In the genomic region with DNA sequence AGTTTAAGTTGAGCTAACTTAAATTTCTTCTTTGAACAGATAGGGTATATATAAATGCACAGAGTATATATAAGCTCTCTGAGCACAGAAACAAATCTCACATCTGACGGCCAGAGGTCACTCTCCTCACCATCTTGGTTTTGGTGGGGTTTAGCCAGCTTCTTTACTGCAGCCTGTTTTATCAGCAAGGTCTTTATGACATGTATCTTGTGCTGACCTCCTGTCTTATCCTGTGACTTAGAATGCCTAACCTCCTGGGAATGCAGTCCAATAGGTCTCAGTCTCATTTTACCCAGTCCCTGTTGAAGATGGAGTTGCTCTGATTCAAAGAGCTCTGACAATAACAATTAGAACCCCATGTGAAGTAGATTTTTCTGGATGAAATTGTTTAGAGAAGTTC, we compare ENCODE assay signal across 13 cellular contexts. TPM values are rescaled to one million over a fixed set of nuclear protein-coding genes. Genes with fewer than 3 reads are reported as not detected.
A peak's percentile ranks its signal among the peaks of the same experiment; 100 is the strongest.
DNase-seq lines count a peak whose midpoint lies in the region; ATAC-seq and TF ChIP-seq lines count a peak whose summit lies in the region.
"Had no signal": no experiment of that assay in that cellular context is flagged by ENCODE, and none has a peak within 500 bp of the region (broad histone marks: within the 10 kb centered on the region; RNA-seq: fewer than 3 reads in every experiment).

No MANE protein-coding gene starts in this region.

- ATAC-seq in activated T-helper 17 cell treated with anti-CD3 and anti-CD28 coated beads, Interleukin-2, amount 50 U/mL, for 72 hours (replicated peaks), result no peak
- no peak for ATAC-seq in natural killer cell treated with Interleukin-12 subunit alpha and Interleukin-12 subunit beta and Interleukin-15 and Interleukin-18, amount 100 ng/mL, for 72 hours

- H3K27me3 Mint-ChIP-seq in CD14-positive monocyte (ENCODE audit: low read depth in 3 of 3) (peaks cover 0 to 10% (median 7%) of the 10 kb centered on the region in 3 donors), IgD-negative memory B cell (no peaks in the 10 kb centered on the region)
- no peaks in the 10 kb centered on the region for H3K27me3 Mint-ChIP-seq in activated T-helper 17 cell treated with anti-CD3 and anti-CD28 coated beads, Interleukin-2, amount 50 U/mL, for 72 hours
- H3K27me3 Mint-ChIP-seq in natural killer cell treated with Interleukin-12 subunit alpha and Interleukin-12 subunit beta and Interleukin-15 and Interleukin-18, amount 100 ng/mL, for 72 hours, result no peaks in the 10 kb centered on the region
- H3K27me3 Mint-ChIP-seq: naive B cell had no signal

- H3K9me3 Mint-ChIP-seq in CD14-positive monocyte (no peaks in the 10 kb centered on the region), IgD-negative memory B cell (no peaks in the 10 kb centered on the region)
- H3K9me3 Mint-ChIP-seq in activated T-helper 17 cell treated with anti-CD3 and anti-CD28 coated beads, Interleukin-2, amount 50 U/mL, for 72 hours, result no peaks in the 10 kb centered on the region
- no peaks in the 10 kb centered on the region for H3K9me3 Mint-ChIP-seq in natural killer cell treated with Interleukin-12 subunit alpha and Interleukin-12 subunit beta and Interleukin-15 and Interleukin-18, amount 100 ng/mL, for 72 hours
- H3K9me3 Mint-ChIP-seq: naive B cell had no signal

- TF ChIP-seq CTCF in CD14-positive monocyte (IDR thresholded peaks at IDR 0.05), result no peak

- peaks cover 35% of the 10 kb centered on the region for H3K4me1 Mint-ChIP-seq in CD14-positive monocyte
- peaks cover 22 to 28% (median 28%) of the 10 kb centered on the region in 3 donors for H3K4me1 Mint-ChIP-seq in IgD-negative memory B cell
- H3K4me1 Mint-ChIP-seq in activated T-helper 17 cell treated with anti-CD3 and anti-CD28 coated beads, Interleukin-2, amount 50 U/mL, for 72 hours, result peaks cover 41% of the 10 kb centered on the region
- peaks cover 56 to 59% of the 10 kb centered on the region in 2 donors for H3K4me1 Mint-ChIP-seq in natural killer cell treated with Interleukin-12 subunit alpha and Interleukin-12 subunit beta and Interleukin-15 and Interleukin-18, amount 100 ng/mL, for 72 hours (ENCODE audit: low read depth in 2 of 2)

- H3K36me3 Mint-ChIP-seq in CD14-positive monocyte (peaks cover 43 to 50% of the 10 kb centered on the region in 2 donors), IgD-negative memory B cell (peaks cover 1% of the 10 kb centered on the region)
- H3K36me3 Mint-ChIP-seq in activated T-helper 17 cell treated with anti-CD3 and anti-CD28 coated beads, Interleukin-2, amount 50 U/mL, for 72 hours (ENCODE audit: low read depth), result peaks cover 66% of the 10 kb centered on the region
- H3K36me3 Mint-ChIP-seq in natural killer cell treated with Interleukin-12 subunit alpha and Interleukin-12 subunit beta and Interleukin-15 and Interleukin-18, amount 100 ng/mL, for 72 hours, result peaks cover 34% of the 10 kb centered on the region

- in situ Hi-C loops in ACHN (cut with HindIII; ENCODE audit: low pct_ligation_motif_present, low pct_unique_long_range_greater_than_20kb, low sequenced_read_pairs), result no loop called here

- H3K4me3 Mint-ChIP-seq in CD14-positive monocyte, result no peak overlapping the region
- H3K4me3 Mint-ChIP-seq in IgD-negative memory B cell, result peak overlapping the region; percentile 13 to 80 (median 62)
- peak overlapping the region; percentile 94 for H3K4me3 Mint-ChIP-seq in activated T-helper 17 cell treated with anti-CD3 and anti-CD28 coated beads, Interleukin-2, amount 50 U/mL, for 72 hours
- peak overlapping the region; percentile 40 for H3K4me3 Mint-ChIP-seq in natural killer cell treated with Interleukin-12 subunit alpha and Interleukin-12 subunit beta and Interleukin-15 and Interleukin-18, amount 100 ng/mL, for 72 hours

- DNase-seq in CD14-positive monocyte (ENCODE audit: low spot score) (no peak), DMS53 treated with DMSO at 0.1 percent for 48 hours (lab: John Stamatoyannopoulos, UW; ENCODE audit: unreplicated experiment) (no peak), anterior cingulate cortex (lab: John Stamatoyannopoulos, UW) (no peak), medulla oblongata (ENCODE audit: extremely low spot score) (no peak), ACHN (no peak)
- no peak for DNase-seq in natural killer cell treated with Interleukin-12 subunit alpha and Interleukin-12 subunit beta and Interleukin-15 and Interleukin-18, amount 100 ng/mL, for 72 hours (ENCODE audit: low spot score)
- DNase-seq: activated CD4-positive, CD25-positive, alpha-beta regulatory T cell; effector memory CD4-positive, alpha-beta T cell; stomach had no signal

- intact Hi-C loops in CD14-positive monocyte (cut with micrococcal nuclease), result loop anchor here in 1 of 2 donors (5.0 kb wide), 2 partner anchors 34 to 46 kb away; partner anchors contain the start of gene RHOC

- peak overlapping the region in 4 of 7 donors; percentile 15 to 91 (median 56) for H3K27ac Mint-ChIP-seq in CD14-positive monocyte
- H3K27ac Mint-ChIP-seq in IgD-negative memory B cell, result peak overlapping the region; percentile 3 to 94 (median 54)
- H3K27ac Mint-ChIP-seq in activated T-helper 17 cell treated with anti-CD3 and anti-CD28 coated beads, Interleukin-2, amount 50 U/mL, for 72 hours, result peak overlapping the region; percentile 94
- H3K27ac Mint-ChIP-seq in natural killer cell treated with Interleukin-12 subunit alpha and Interleukin-12 subunit beta and Interleukin-15 and Interleukin-18, amount 100 ng/mL, for 72 hours, result peak overlapping the region; percentile 83 to 94

RNA-seq across cellular contexts. Expression of gene MOV10, which starts 1.6 kb away (rescaled TPM):
- 10 to 100 TPM; 12.0 to 13.6 TPM for polyA plus RNA-seq in CD14-positive monocyte
- polyA plus RNA-seq in IgD-negative memory B cell, result 5.6 TPM
- 10 to 100 TPM; 54.7 to 59.3 TPM for total RNA-seq in activated T-helper 17 cell treated with anti-CD3 and anti-CD28 coated beads, Interleukin-2, amount 50 U/mL, for 72 hours
- total RNA-seq in natural killer cell treated with Interleukin-12 subunit alpha and Interleukin-12 subunit beta and Interleukin-15 and Interleukin-18, amount 100 ng/mL, for 72 hours, result 10 to 100 TPM; 71.0 to 78.0 TPM

RNA-seq across cellular contexts. Expression of gene RHOC, which starts 34.1 kb away (rescaled TPM):
- 10 to 100 TPM; 78.9 to 91.5 TPM for polyA plus RNA-seq in CD14-positive monocyte
- polyA plus RNA-seq in IgD-negative memory B cell, result 41.8 TPM
- 10 to 100 TPM; 39.5 to 59.4 TPM for total RNA-seq in activated T-helper 17 cell treated with anti-CD3 and anti-CD28 coated beads, Interleukin-2, amount 50 U/mL, for 72 hours
- 100 to 1,000 TPM in 1 of 2 donors, 10 to 100 TPM in 1; 77.2 to 132 TPM for total RNA-seq in natural killer cell treated with Interleukin-12 subunit alpha and Interleukin-12 subunit beta and Interleukin-15 and Interleukin-18, amount 100 ng/mL, for 72 hours

RNA-seq across cellular contexts. Expression of gene PPM1J, which starts 42.3 kb away (rescaled TPM):
- under 1 TPM; 0.28 to 0.75 TPM for polyA plus RNA-seq in CD14-positive monocyte
- 1.4 TPM for polyA plus RNA-seq in IgD-negative memory B cell
- total RNA-seq in activated T-helper 17 cell treated with anti-CD3 and anti-CD28 coated beads, Interleukin-2, amount 50 U/mL, for 72 hours, result under 1 TPM; 0.30 to 0.69 TPM
- not detected for total RNA-seq in natural killer cell treated with Interleukin-12 subunit alpha and Interleukin-12 subunit beta and Interleukin-15 and Interleukin-18, amount 100 ng/mL, for 72 hours
- total RNA-seq: SJSA1 had no signal

RNA-seq across cellular contexts. Expression of gene CAPZA1, which starts 53.2 kb away (rescaled TPM):
- polyA plus RNA-seq in CD14-positive monocyte (100 to 1,000 TPM; 339 to 357 TPM), IgD-negative memory B cell (192 TPM)
- total RNA-seq in activated T-helper 17 cell treated with anti-CD3 and anti-CD28 coated beads, Interleukin-2, amount 50 U/mL, for 72 hours, result 100 to 1,000 TPM; 284 to 302 TPM
- 100 to 1,000 TPM; 213 to 259 TPM for total RNA-seq in natural killer cell treated with Interleukin-12 subunit alpha and Interleukin-12 subunit beta and Interleukin-15 and Interleukin-18, amount 100 ng/mL, for 72 hours

RNA-seq across cellular contexts. Expression of gene ST7L, which starts 53.9 kb away (rescaled TPM):
- polyA plus RNA-seq in CD14-positive monocyte (1 to 10 TPM; 5.4 to 6.1 TPM), IgD-negative memory B cell (7.5 TPM)
- total RNA-seq in activated T-helper 17 cell treated with anti-CD3 and anti-CD28 coated beads, Interleukin-2, amount 50 U/mL, for 72 hours, result 1 to 10 TPM; 9.4 to 9.7 TPM
- total RNA-seq in natural killer cell treated with Interleukin-12 subunit alpha and Interleukin-12 subunit beta and Interleukin-15 and Interleukin-18, amount 100 ng/mL, for 72 hours, result 10 to 100 TPM; 11.9 to 19.2 TPM

Comparison
In these comparisons a context has a peak if more than half of its experiments do, and no peak if none do; other contexts are left out.
1. H3K4me3 Mint-ChIP-seq: peak in IgD-negative memory B cell (4 of 4), activated T-helper 17 cell treated with anti-CD3 and anti-CD28 coated beads, Interleukin-2, amount 50 U/mL, for 72 hours (single experiment) and natural killer cell treated with Interleukin-12 subunit alpha and Interleukin-12 subunit beta and Interleukin-15 and Interleukin-18, amount 100 ng/mL, for 72 hours (single experiment); none in CD14-positive monocyte (0 of 2).
2. Peak in every context shown above with its lines, with median percentiles within 50 percentile points of each other: H3K27ac Mint-ChIP-seq.